ENCODE assay signal across 22 cellular contexts in the genomic region with DNA sequence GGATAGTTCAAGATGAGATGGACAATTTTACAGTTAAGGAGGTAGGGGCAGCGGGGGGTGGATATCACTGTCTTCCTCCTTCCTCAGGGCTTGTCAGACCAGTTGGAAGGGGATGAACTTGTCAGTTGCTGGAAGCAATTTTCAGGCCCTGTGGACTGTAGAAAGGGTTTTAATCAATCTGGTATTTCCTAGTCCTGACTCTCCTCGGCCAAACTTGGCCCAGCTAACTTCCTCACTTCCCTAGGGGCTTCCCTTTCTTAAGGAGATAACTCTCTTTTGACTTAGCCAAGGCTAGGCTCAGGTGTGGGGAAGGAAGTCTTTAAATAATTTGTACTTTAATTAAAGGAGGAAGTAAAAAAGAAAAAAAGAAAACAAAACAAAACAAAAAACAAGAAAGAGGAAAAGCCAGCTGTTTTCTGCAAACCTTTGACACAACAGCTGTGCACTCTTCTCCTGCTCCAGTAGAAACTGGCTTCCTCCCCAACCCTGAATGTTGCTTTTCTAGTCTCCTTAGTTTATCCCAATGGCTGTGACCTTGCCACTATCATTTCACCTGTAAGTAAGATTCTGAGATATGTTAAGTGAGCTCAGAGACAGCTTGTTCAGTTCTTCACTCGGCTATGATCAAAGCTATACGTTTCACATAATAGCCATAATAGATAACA.
"Had no signal": no experiment of that assay in that cellular context is flagged by ENCODE, and none has a peak within 500 bp of the region (broad histone marks: within the 10 kb centered on the region; RNA-seq: fewer than 3 reads in every experiment).

No MANE protein-coding gene starts in this region.

- H3K27ac Mint-ChIP-seq: activated T-cell treated with anti-CD3 and anti-CD28 coated beads, Interleukin-2, amount 50 U/mL, for 72 hours; natural killer cell; stimulated activated naive CD8-positive, alpha-beta T cell treated with anti-CD3 and anti-CD28 coated beads, Interleukin-15, Interleukin-2, amounts not matched to agents 100 ng/mL and 50 ng/mL, for 24 hours; T-cell had no signal

- H3K4me3 Mint-ChIP-seq: activated T-cell treated with anti-CD3 and anti-CD28 coated beads, Interleukin-2, amount 50 U/mL, for 72 hours; central memory CD8-positive, alpha-beta T cell; natural killer cell; stimulated activated naive CD8-positive, alpha-beta T cell treated with anti-CD3 and anti-CD28 coated beads, Interleukin-15, Interleukin-2, amounts not matched to agents 100 ng/mL and 50 ng/mL, for 24 hours; T-cell had no signal

- H3K36me3 ChIP-seq: brain microvascular endothelial cell, colonic mucosa had no signal

- H3K27me3 Mint-ChIP-seq: stimulated activated naive CD8-positive, alpha-beta T cell treated with anti-CD3 and anti-CD28 coated beads, Interleukin-15, Interleukin-2, amounts not matched to agents 100 ng/mL and 50 ng/mL, for 24 hours had no signal

- FAIRE-seq: keratinocyte, small intestine had no signal

- H3K9me3 Mint-ChIP-seq: activated T-cell treated with anti-CD3 and anti-CD28 coated beads, Interleukin-2, amount 50 U/mL, for 72 hours; central memory CD8-positive, alpha-beta T cell; natural killer cell; stimulated activated naive CD8-positive, alpha-beta T cell treated with anti-CD3 and anti-CD28 coated beads, Interleukin-15, Interleukin-2, amounts not matched to agents 100 ng/mL and 50 ng/mL, for 24 hours; T-cell had no signal

- H3K4me3 ChIP-seq: colonic mucosa had no signal

- H3K27ac ChIP-seq: brain microvascular endothelial cell, colonic mucosa, foreskin keratinocyte had no signal

- ATAC-seq: activated CD4-positive, CD25-positive, alpha-beta regulatory T cell treated with anti-CD3 and anti-CD28 coated beads, Interleukin-2, amount 50 U/mL, for 24 hours; activated T-cell treated with anti-CD3 and anti-CD28 coated beads, Interleukin-2, amount 50 U/mL, for 72 hours; foreskin keratinocyte; natural killer cell; T-cell had no signal

- H3K4me1 ChIP-seq: colonic mucosa, foreskin keratinocyte had no signal

- DNase-seq: activated CD4-positive, alpha-beta T cell treated with anti-CD3 and anti-CD28 coated beads, Interleukin-2, amount 50 U/mL, for 1 hour; activated CD8-positive, alpha-beta memory T cell treated with anti-CD3 and anti-CD28 coated beads for 24 hours; activated effector memory CD4-positive, alpha-beta T cell treated with anti-CD3 and anti-CD28 coated beads, Interleukin-2, amount 50 U/mL, for 16 hours; activated naive CD4-positive, alpha-beta T cell treated with anti-CD3 and anti-CD28 coated beads, Interleukin-2, amount 50 U/mL, for 16 hours; activated T-cell treated with anti-CD3 and anti-CD28 coated beads, Interleukin-2, amount 50 U/mL, for 72 hours; aorta; brain microvascular endothelial cell; colonic mucosa; foreskin keratinocyte; glutamatergic neuron; mesenchymal stem cell; natural killer cell; nucleus accumbens; retina; small intestine; stimulated activated CD4-positive, alpha-beta T cell treated with anti-CD3 and anti-CD28 coated beads, Interleukin-15, amount 100 ng/mL, for 24 hours; stimulated activated CD4-positive, alpha-beta T cell treated with anti-CD3 and anti-CD28 coated beads, Interleukin-2, amount 100 ng/mL, for 48 hours; T-cell had no signal

- H3K4me1 Mint-ChIP-seq: central memory CD8-positive, alpha-beta T cell; natural killer cell; T-cell had no signal

- H3K9me3 ChIP-seq: colonic mucosa had no signal

- H3K27me3 ChIP-seq: brain microvascular endothelial cell, colonic mucosa had no signal
